ENCODE assay signal across 8 cellular contexts in genomic region chrX:40176979-40177430, GRCh38.
A peak's percentile ranks its signal among the peaks of the same experiment; 100 is the strongest.
DNase-seq lines count a peak whose midpoint lies in the region; ATAC-seq, FAIRE-seq and TF ChIP-seq lines count a peak whose summit lies in the region.

No MANE protein-coding gene starts in this region.

- TF ChIP-seq CTCF in SU-DHL-6 (IDR thresholded peaks at IDR 0.05; ENCODE audit: insufficient read depth, low read length, poor library complexity, severe bottlenecking) (no peak), endothelial cell of umbilical vein (IDR thresholded peaks at IDR 0.05; ENCODE audit: extremely low read depth in 1 of 2, insufficient read depth in 1 of 2, low read depth in 1 of 2, low read length in 2 of 2) (no peak)

- TSS peak; percentile 17 for BruUV-seq in endothelial cell of umbilical vein (replicated peaks; lab: Mats Ljungman, UMichigan)

- no peak overlapping the region for H2BK5ac ChIP-seq in neuronal stem cell (ENCODE audit: low read length)

- dilution Hi-C loops in endothelial cell of umbilical vein (cut with MboI; ENCODE audit: extremely low pct_ligation_motif_present, low sequenced_read_pairs): no loop called here

- H3K9me2 ChIP-seq in SU-DHL-6 (replicated peaks; ENCODE audit: insufficient read depth, low read length): no peaks in the 10 kb centered on the region

- H3K23ac ChIP-seq in neuronal stem cell (ENCODE audit: low read depth, low read length, poor library complexity): no peak overlapping the region

- H2BK120ac ChIP-seq in neuronal stem cell (ENCODE audit: low read depth, low read length): no peak overlapping the region

- H2BK12ac ChIP-seq in neuronal stem cell (ENCODE audit: low read length): no peak overlapping the region

- H3K79me1 ChIP-seq in neuronal stem cell (ENCODE audit: low read depth, low read length): no peaks in the 10 kb centered on the region

- intact Hi-C loops in endothelial cell of umbilical vein (cut with micrococcal nuclease): loop anchor here (10.0 kb wide), 1 partner anchor 1372 kb away; the partner anchor contains the start of gene MID1IP1

- no peak overlapping the region for H3K18ac ChIP-seq in neuronal stem cell (ENCODE audit: low read length)

- H3K9me3 ChIP-seq in SU-DHL-6 (ENCODE audit: insufficient read depth, low read length): no peaks in the 10 kb centered on the region
- H3K9me3 ChIP-seq in endothelial cell of umbilical vein (replicated peaks; ENCODE audit: control insufficient read depth, insufficient read depth, low read length): no peaks in the 10 kb centered on the region
- peaks cover 0 to 2% of the 10 kb centered on the region in 2 donors for H3K9me3 ChIP-seq in neuronal stem cell (replicated peaks in 1 of 2; ENCODE audit: control insufficient read depth in 2 of 2, insufficient read depth in 1 of 2, low read depth in 1 of 2, low read length in 2 of 2)

- H3K9me1 ChIP-seq in endothelial cell of umbilical vein (replicated peaks; ENCODE audit: control insufficient read depth, extremely low read depth, insufficient read depth, low read length): no peaks in the 10 kb centered on the region

- POLR2A ChIA-PET in endothelial cell of umbilical vein (lab: Charles Lee): no interaction called here

- H4K20me1 ChIP-seq in SU-DHL-6 (ENCODE audit: low read depth, low read length) (no peaks in the 10 kb centered on the region), endothelial cell of umbilical vein (replicated peaks; ENCODE audit: control insufficient read depth, extremely low read depth, insufficient read depth, low read length) (no peaks in the 10 kb centered on the region)

- no peaks in the 10 kb centered on the region for H3K36me3 ChIP-seq in SU-DHL-6 (ENCODE audit: low read length)
- H3K36me3 ChIP-seq in endothelial cell of umbilical vein (ENCODE audit: control insufficient read depth in 2 of 2, extremely low read depth in 1 of 2, insufficient read depth in 2 of 2, low read length in 2 of 2): no peaks in the 10 kb centered on the region
- no peaks in the 10 kb centered on the region for H3K36me3 ChIP-seq in neuronal stem cell (replicated peaks in 1 of 2; ENCODE audit: control insufficient read depth in 2 of 2, insufficient read depth in 2 of 2, low read length in 2 of 2)

- H3K4me1 ChIP-seq in endothelial cell of umbilical vein (ENCODE audit: control insufficient read depth, extremely low read depth, insufficient read depth, low read length): peaks cover 28% of the 10 kb centered on the region
- H3K4me1 ChIP-seq in neuronal stem cell (ENCODE audit: control insufficient read depth in 2 of 2, insufficient read depth in 1 of 2, low read depth in 1 of 2, low read length in 2 of 2): peaks cover 1 to 2% of the 10 kb centered on the region in 2 donors

- no peak overlapping the region for H4K8ac ChIP-seq in neuronal stem cell (ENCODE audit: low read depth, low read length)

- FAIRE-seq in endothelial cell of umbilical vein (lab: Jason Lieb, UNC): no peak

- no CpG with 5 or more reads among the region's 22 CpGs for WGBS in neuronal stem cell (ENCODE audit: extremely low coverage in 2 of 2, insufficient read length in 2 of 2, insufficient replicate concordance in 1 of 2), 2 donors

- ATAC-seq in HG02840 (IDR thresholded peaks at IDR 0.05; ENCODE audit: low FRiP score, unreplicated experiment): no peak

- H3K27ac ChIP-seq in SU-DHL-6 (ENCODE audit: low read depth, low read length): peak overlapping the region; percentile 91
- H3K27ac ChIP-seq in endothelial cell of umbilical vein (ENCODE audit: insufficient read depth, low read depth, low read length): no peak overlapping the region
- H3K27ac ChIP-seq in neuronal stem cell (replicated peaks; ENCODE audit: low read length): no peak overlapping the region

- H3K9ac ChIP-seq in SU-DHL-6 (ENCODE audit: low read length) (peak overlapping the region; percentile 86), endothelial cell of umbilical vein (replicated peaks; ENCODE audit: extremely low read depth, insufficient read depth, low read length) (no peak overlapping the region), neuronal stem cell (ENCODE audit: low read depth, low read length, poor library complexity) (no peak overlapping the region)

- H3F3A ChIP-seq in SU-DHL-6 (ENCODE audit: insufficient read depth): peaks cover 22% of the 10 kb centered on the region

- no peak overlapping the region for H4K91ac ChIP-seq in neuronal stem cell (ENCODE audit: low read depth, low read length, poor library complexity)

- H3K4me2 ChIP-seq in SU-DHL-6 (ENCODE audit: low read depth, low read length, poor library complexity, severe bottlenecking) (peak overlapping the region; percentile 83), endothelial cell of umbilical vein (ENCODE audit: insufficient read depth, low read length) (peak overlapping the region; percentile 55), neuronal stem cell (ENCODE audit: insufficient read depth, low read length, poor library complexity, severe bottlenecking) (peak overlapping the region; percentile 25)

- H3K4me3 ChIP-seq in SU-DHL-6 (ENCODE audit: insufficient read depth, low read length, poor library complexity, severe bottlenecking) (peak overlapping the region; percentile 58), endothelial cell of umbilical vein (replicated peaks in 1 of 3; ENCODE audit: insufficient read depth in 1 of 3, low read depth in 1 of 3, low read length in 3 of 3) (peak overlapping the region in 1 of 3 experiments; percentile 36), neuronal stem cell (ENCODE audit: low read length in 2 of 2) (peak overlapping the region; percentile 41 to 46)

- DNase-seq in NCI-H146 (lab: John Stamatoyannopoulos, UW) (peak; percentile 51), NCI-H146 treated with DMSO at 0.1 percent for 48 hours (lab: John Stamatoyannopoulos, UW; ENCODE audit: unreplicated experiment) (no peak), endothelial cell of umbilical vein (ENCODE audit: low read depth, low spot score) (peak; percentile 20), neuronal stem cell (ENCODE audit: low spot score) (no peak), NCI-H69 (lab: John Stamatoyannopoulos, UW) (no peak), GM03348 (ENCODE audit: low spot score) (no peak)

- CTCF ChIA-PET in endothelial cell of umbilical vein (lab: Charles Lee): interaction anchor here (0.6 to 1.7 kb wide), 5 partner anchors 12 to 916 kb away, joined by 3 to 9 read pairs (median 3); no protein-coding TSS in a partner anchor

- H3K4ac ChIP-seq in neuronal stem cell (ENCODE audit: low read length): no peak overlapping the region

- H2BK15ac ChIP-seq in neuronal stem cell (ENCODE audit: low read length): no peak overlapping the region

- no peaks in the 10 kb centered on the region for H3K27me3 ChIP-seq in SU-DHL-6 (ENCODE audit: low read length)
- no peaks in the 10 kb centered on the region for H3K27me3 ChIP-seq in endothelial cell of umbilical vein (ENCODE audit: control insufficient read depth in 2 of 2, insufficient read depth in 2 of 2, low read length in 2 of 2)
- peaks cover 0 to 14% (median 8%) of the 10 kb centered on the region in 3 experiments for H3K27me3 ChIP-seq in neuronal stem cell (ENCODE audit: control insufficient read depth in 3 of 3, insufficient read depth in 3 of 3, low read depth in 1 of 3, low read length in 3 of 3)

- H2AFZ ChIP-seq in SU-DHL-6 (ENCODE audit: low read depth, low read length, severe bottlenecking): no peak overlapping the region
- H2AFZ ChIP-seq in endothelial cell of umbilical vein (ENCODE audit: low read depth, low read length): peak overlapping the region; percentile 33
- H2AFZ ChIP-seq in neuronal stem cell (ENCODE audit: low read length): peak overlapping the region; percentile 40

- no peaks in the 10 kb centered on the region for H3K79me2 ChIP-seq in SU-DHL-6 (ENCODE audit: insufficient read depth, low read length)
- H3K79me2 ChIP-seq in endothelial cell of umbilical vein (ENCODE audit: control insufficient read depth, insufficient read depth, low read length): no peaks in the 10 kb centered on the region

- H3K14ac ChIP-seq in neuronal stem cell (ENCODE audit: low read length): no peak overlapping the region

- TF ChIP-seq POLR2A in endothelial cell of umbilical vein (IDR thresholded peaks at IDR 0.05; ENCODE audit: low read depth, low read length): no peak

- no peak overlapping the region for H2AK5ac ChIP-seq in neuronal stem cell (ENCODE audit: low read depth, low read length)

TF ChIP-seq in endothelial cell of umbilical vein, 7 proteins besides CTCF, POLR2A, EP300 and RAD21:
- TF ChIP-seq POLR2AphosphoS5 (IDR thresholded peaks at IDR 0.05; ENCODE audit: insufficient read depth, low read depth, low read length): no peak
- TF ChIP-seq FOS (IDR thresholded peaks at IDR 0.05; ENCODE audit: borderline replicate concordance, insufficient read depth, low read length): no peak
- TF ChIP-seq GATA2 (IDR thresholded peaks at IDR 0.05; ENCODE audit: insufficient read depth, insufficient read length, low read depth, low read length): no peak
- no peak for TF ChIP-seq EZH2 (IDR thresholded peaks at IDR 0.05; ENCODE audit: borderline replicate concordance, low read depth, low read length, severe bottlenecking)
- TF ChIP-seq MAX (IDR thresholded peaks at IDR 0.05; ENCODE audit: insufficient read depth, insufficient read length): no peak
- no peak for TF ChIP-seq JUN (IDR thresholded peaks at IDR 0.05; ENCODE audit: borderline replicate concordance, insufficient read depth, insufficient read length, low read depth)
- TF ChIP-seq MYC (IDR thresholded peaks at IDR 0.05; ENCODE audit: low read depth, low read length): no peak
TF ChIP-seq in endothelial cell of umbilical vein: peak in this region for 0.

Comparison
In these comparisons a context has a peak if more than half of its experiments do, and no peak if none do; other contexts are left out.
1. DNase-seq: peak in NCI-H146 (single experiment) and endothelial cell of umbilical vein (single experiment); none in NCI-H146 treated with DMSO at 0.1 percent for 48 hours (single experiment), neuronal stem cell (single experiment), NCI-H69 (single experiment) and GM03348 (single experiment).
2. H3K4me2 ChIP-seq: peak in every context shown above with its lines; median percentile 83 in SU-DHL-6; 55 in endothelial cell of umbilical vein; 25 in neuronal stem cell.